Comparison of ENCODE assay signal across 8 cellular contexts in the genomic region with DNA sequence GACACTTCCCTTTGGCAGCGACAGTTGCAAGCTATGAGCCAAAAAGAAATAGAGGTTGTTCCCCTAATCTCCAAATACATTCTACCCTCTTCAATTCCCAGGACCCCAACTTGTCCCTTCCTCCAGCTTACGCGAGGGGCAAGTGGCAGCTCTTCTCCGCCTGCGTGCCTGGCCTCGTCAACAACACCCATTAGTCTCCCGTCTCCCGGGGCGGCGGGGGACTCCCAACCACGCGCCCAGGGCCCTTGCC. TPM values are rescaled to one million over a fixed set of nuclear protein-coding genes. Genes with fewer than 3 reads are reported as not detected.
DNase-seq lines count a peak whose midpoint lies in the region; ATAC-seq and TF ChIP-seq lines count a peak whose summit lies in the region.

No MANE protein-coding gene starts in this region.

- no peaks in the 10 kb centered on the region for H3K9me3 Mint-ChIP-seq in CD8-positive, alpha-beta memory T cell

- DNase-seq in CD8-positive, alpha-beta memory T cell, result no peak
- DNase-seq in PC-3 (no peak), epithelial cell of prostate (ENCODE audit: low read depth, low spot score) (no peak), osteoblast (ENCODE audit: insufficient read length, low spot score, missing footprints) (no peak), hippocampal formation (lab: John Stamatoyannopoulos, UW) (no peak), SKM-1 (lab: John Stamatoyannopoulos, UW; ENCODE audit: unreplicated experiment) (no peak)

- no peak for ATAC-seq in PC-3
- ATAC-seq in HG03521 (IDR thresholded peaks at IDR 0.05; ENCODE audit: unreplicated experiment), result no peak
- ATAC-seq in HG03196 (IDR thresholded peaks at IDR 0.05; ENCODE audit: unreplicated experiment), result no peak

- H3K27me3 ChIP-seq in CD8-positive, alpha-beta memory T cell (ENCODE audit: insufficient read depth, low read length, poor library complexity, severe bottlenecking), result no peaks in the 10 kb centered on the region
- no peaks in the 10 kb centered on the region for H3K27me3 ChIP-seq in PC-3 (ENCODE audit: low read length)
- H3K27me3 ChIP-seq in osteoblast (ENCODE audit: insufficient read depth, low read length), result no peaks in the 10 kb centered on the region

- CTCF ChIA-PET in CD8-positive, alpha-beta memory T cell (lab: Charles Lee), result interaction anchor here (0.8 to 3.4 kb wide), 9 partner anchors 10 to 303 kb away, joined by 3 to 21 read pairs (median 4); no protein-coding TSS in a partner anchor
- CTCF ChIA-PET in PC-3 (lab: Charles Lee), result interaction anchor here (0.5 to 1.2 kb wide), 7 partner anchors 19 to 1317 kb away, joined by 3 to 6 read pairs (median 4); no protein-coding TSS in a partner anchor

- peak overlapping the region; percentile 94 for H3K4me2 ChIP-seq in PC-3 (ENCODE audit: low read length)
- H3K4me2 ChIP-seq in osteoblast (ENCODE audit: insufficient read depth, low read length), result peak overlapping the region; percentile 88

- H3K27ac Mint-ChIP-seq in CD8-positive, alpha-beta memory T cell, result peak overlapping the region in 7 of 8 donors; percentile 82 to 91 (median 89)

- TF ChIP-seq CTCF in PC-3 (conservative IDR thresholded peaks at IDR 0.05; ENCODE audit: low read depth, low read length), result no peak
- TF ChIP-seq CTCF in osteoblast (IDR thresholded peaks at IDR 0.05; ENCODE audit: extremely low read depth, low read depth, low read length), result no peak

- POLR2A ChIA-PET in CD8-positive, alpha-beta memory T cell (lab: Charles Lee), result interaction anchor here (2.1 kb wide), 1 partner anchor 42 kb away, joined by 9 read pairs; no protein-coding TSS in a partner anchor
- POLR2A ChIA-PET in PC-3 (lab: Charles Lee; ENCODE audit: unreplicated experiment), result interaction anchor here (0.6 to 0.9 kb wide), 7 partner anchors 54 to 566 kb away, joined by 3 to 6 read pairs (median 3); no protein-coding TSS in a partner anchor

- no peaks in the 10 kb centered on the region for H3K27me3 Mint-ChIP-seq in CD8-positive, alpha-beta memory T cell

- peaks cover 38% of the 10 kb centered on the region for H3K79me2 ChIP-seq in PC-3 (ENCODE audit: low read length)
- H3K79me2 ChIP-seq in osteoblast (ENCODE audit: insufficient read depth, low read length), result peaks cover 37% of the 10 kb centered on the region

- peak overlapping the region; percentile 89 for H2AFZ ChIP-seq in PC-3 (ENCODE audit: low read length)
- H2AFZ ChIP-seq in osteoblast (ENCODE audit: low read length), result peak overlapping the region; percentile 80

- peak overlapping the region; percentile 83 to 91 (median 87) for H3K4me3 Mint-ChIP-seq in CD8-positive, alpha-beta memory T cell

- H3K9me2 ChIP-seq in PC-3 (replicated peaks; ENCODE audit: low read length), result no peaks in the 10 kb centered on the region

- H3K4me1 Mint-ChIP-seq in CD8-positive, alpha-beta memory T cell, result peaks cover 35 to 48% (median 45%) of the 10 kb centered on the region in 3 donors

- H3K4me3 ChIP-seq in CD8-positive, alpha-beta memory T cell (ENCODE audit: low read length), result peak overlapping the region; percentile 52
- H3K4me3 ChIP-seq in PC-3 (ENCODE audit: low read length) (peak overlapping the region; percentile 75), osteoblast (ENCODE audit: insufficient read depth, low read length) (peak overlapping the region; percentile 73)

- peaks cover 30% of the 10 kb centered on the region for H3K4me1 ChIP-seq in CD8-positive, alpha-beta memory T cell (ENCODE audit: insufficient read depth, low read length)
- H3K4me1 ChIP-seq in PC-3 (ENCODE audit: insufficient read depth, low read length) (peaks cover 43% of the 10 kb centered on the region), osteoblast (ENCODE audit: insufficient read depth, low read length) (peaks cover 32% of the 10 kb centered on the region)

- no peaks in the 10 kb centered on the region for H3K36me3 ChIP-seq in CD8-positive, alpha-beta memory T cell (ENCODE audit: insufficient read depth, low read length)
- H3K36me3 ChIP-seq in PC-3 (ENCODE audit: low read depth, low read length) (peaks cover 12% of the 10 kb centered on the region), osteoblast (ENCODE audit: insufficient read depth, low read length) (peaks cover 3% of the 10 kb centered on the region)

- peak overlapping the region; percentile 94 for H3K9ac ChIP-seq in PC-3 (ENCODE audit: low read length)

- BruUV-seq in PC-3 (replicated peaks; lab: Mats Ljungman, UMichigan), result no TSS peak

- intact Hi-C loops in PC-3 (cut with micrococcal nuclease), result loop anchor here (1.0 to 5.0 kb wide), 10 partner anchors 77 to 739 kb away; no protein-coding TSS in a partner anchor

- peaks cover 4% of the 10 kb centered on the region for H3F3A ChIP-seq in PC-3 (ENCODE audit: low read length, unreplicated experiment)

- peak overlapping the region; percentile 32 for H3K27ac ChIP-seq in CD8-positive, alpha-beta memory T cell (ENCODE audit: low read depth, low read length)
- H3K27ac ChIP-seq in PC-3 (ENCODE audit: low read length), result peak overlapping the region; percentile 99
- peak overlapping the region; percentile 84 for H3K27ac ChIP-seq in epithelial cell of prostate
- H3K27ac ChIP-seq in osteoblast (ENCODE audit: low read depth, low read length), result peak overlapping the region; percentile 76

- peaks cover 0 to 13% (median 2%) of the 10 kb centered on the region in 3 donors for H3K36me3 Mint-ChIP-seq in CD8-positive, alpha-beta memory T cell

- no peaks in the 10 kb centered on the region for H3K9me3 ChIP-seq in CD8-positive, alpha-beta memory T cell (ENCODE audit: low read length)
- H3K9me3 ChIP-seq in PC-3 (ENCODE audit: low read length) (no peaks in the 10 kb centered on the region), osteoblast (ENCODE audit: low read depth, low read length) (no peaks in the 10 kb centered on the region)

- H4K20me1 ChIP-seq in PC-3 (ENCODE audit: low read length) (peaks cover 4% of the 10 kb centered on the region; the same call in 1 of the 2 replicates), osteoblast (ENCODE audit: insufficient read depth, low read length) (peaks cover 3% of the 10 kb centered on the region)

RNA-seq across cellular contexts. Expression of gene UBE2E3, which starts 0.5 kb away (rescaled TPM):
- total RNA-seq in CD8-positive, alpha-beta memory T cell, result 10 to 100 TPM; 36.5 to 38.0 TPM
- 70.4 TPM for polyA plus RNA-seq in CD8-positive, alpha-beta memory T cell
- total RNA-seq in PC-3 (2014; rRNA removed), result 66.6 and 95.6 TPM in 2 replicates
- total RNA-seq in osteoblast, result 58.3 and 71.9 TPM in 2 replicates

Comparison
In these comparisons a context has a peak if more than half of its experiments do, and no peak if none do; other contexts are left out.
1. H3K27ac ChIP-seq: peak in every context shown above with its lines; median percentile 99 in PC-3; 84 in epithelial cell of prostate; 76 in osteoblast; 32 in CD8-positive, alpha-beta memory T cell.